1 cellular context compared by ENCODE assay signal in genomic region chr10:61140765-61141392, GRCh38.
TF ChIP-seq lines count a peak whose summit lies in the region.

No MANE protein-coding gene starts in this region.

TF ChIP-seq in HepG2, 621 proteins besides CTCF, POLR2A, EP300 and RAD21 (continued from another document):
- TF ChIP-seq REPIN1 (CRISPR knock-in tag; IDR thresholded peaks at IDR 0.05; ENCODE audit: borderline replicate concordance, low read depth) (no peak), ZBTB21 (CRISPR knock-in tag; IDR thresholded peaks at IDR 0.05) (no peak), ZNF737 (CRISPR knock-in tag; IDR thresholded peaks at IDR 0.05; ENCODE audit: borderline replicate concordance) (no peak), YEATS4 (CRISPR knock-in tag; IDR thresholded peaks at IDR 0.05; ENCODE audit: borderline replicate concordance) (no peak), MLLT10 (CRISPR knock-in tag; IDR thresholded peaks at IDR 0.05) (no peak), ZNF850 (CRISPR knock-in tag; conservative IDR thresholded peaks at IDR 0.05) (no peak), TEAD2 (CRISPR knock-in tag; IDR thresholded peaks at IDR 0.05) (no peak), STAG1 (CRISPR knock-in tag; IDR thresholded peaks at IDR 0.05) (peak; percentile 62), NRL (CRISPR knock-in tag; IDR thresholded peaks at IDR 0.05; ENCODE audit: borderline replicate concordance) (no peak), CENPT (CRISPR knock-in tag; IDR thresholded peaks at IDR 0.05; ENCODE audit: low read depth) (no peak), ZNF496 (CRISPR knock-in tag; IDR thresholded peaks at IDR 0.05; ENCODE audit: insufficient replicate concordance) (no peak), AFF4 (CRISPR knock-in tag; IDR thresholded peaks at IDR 0.05) (no peak), MATR3 (CRISPR knock-in tag; IDR thresholded peaks at IDR 0.05) (no peak)
